1 cellular context compared by ENCODE assay signal in genomic region chr2:205681836-205682238, GRCh38.
TF ChIP-seq lines count a peak whose summit lies in the region.

No MANE protein-coding gene starts in this region.

TF ChIP-seq in H1, 55 proteins besides CTCF, POLR2A, EP300 and RAD21:
- TF ChIP-seq POLR2AphosphoS5 (IDR thresholded peaks at IDR 0.05; ENCODE audit: low read depth, low read length) (peak; percentile 50; the same call in 1 of the 2 replicates), PHF8 (conservative IDR thresholded peaks at IDR 0.05; ENCODE audit: low read depth, low read length) (peak; percentile 56), KDM4A (IDR thresholded peaks at IDR 0.05; ENCODE audit: low read depth, low read length, severe bottlenecking) (peak; percentile 40), CHD1 (IDR thresholded peaks at IDR 0.05; ENCODE audit: low read depth, low read length) (no peak), SIN3A (conservative IDR thresholded peaks at IDR 0.05 in 1 of 2, IDR thresholded peaks at IDR 0.05 in 1 of 2; ENCODE audit: low read depth in 1 of 2, low read length in 2 of 2) (peak in 1 of 2 experiments; percentile 13; a peak in 1 of 4 replicates), BCL11A (IDR thresholded peaks at IDR 0.05; ENCODE audit: low read depth in 2 of 2, low read length in 2 of 2) (no peak), MAX (IDR thresholded peaks at IDR 0.05) (peak; percentile 89)
